Comparison of ENCODE assay signal across 11 cellular contexts in the genomic region with DNA sequence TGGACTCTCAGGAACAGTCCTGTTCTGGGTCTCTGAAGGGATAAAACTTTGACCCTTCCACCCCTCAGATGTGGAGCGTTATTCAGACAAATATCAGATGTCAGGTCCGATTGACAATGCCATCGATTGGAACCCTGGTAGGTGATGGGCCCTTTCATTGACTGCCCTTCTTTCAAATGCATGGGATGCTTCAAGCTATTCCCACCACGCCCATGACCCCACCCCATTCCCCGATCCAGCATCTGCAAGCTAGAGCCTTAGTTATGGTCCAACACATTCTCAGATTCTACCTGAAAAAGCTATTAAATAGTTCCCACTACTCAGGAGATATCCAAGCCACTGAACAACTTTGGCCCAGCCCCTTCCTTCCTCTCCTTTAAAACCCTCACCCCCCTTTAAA. TPM values are rescaled to one million over a fixed set of nuclear protein-coding genes. Genes with fewer than 3 reads are reported as not detected.
A peak's percentile ranks its signal among the peaks of the same experiment; 100 is the strongest.
DNase-seq lines count a peak whose midpoint lies in the region; ATAC-seq and TF ChIP-seq lines count a peak whose summit lies in the region.
"Had no signal": no experiment of that assay in that cellular context is flagged by ENCODE, and none has a peak within 500 bp of the region (broad histone marks: within the 10 kb centered on the region; RNA-seq: fewer than 3 reads in every experiment).

No MANE protein-coding gene starts in this region.

- H3K36me3 ChIP-seq in GM23338 (ENCODE audit: insufficient read depth) = no peaks in the 10 kb centered on the region
- H3K36me3 ChIP-seq in RWPE2 (ENCODE audit: low read depth) = no peaks in the 10 kb centered on the region; the same call in 1 of the 2 replicates
- H3K36me3 ChIP-seq in left lung = no peaks in the 10 kb centered on the region
- H3K36me3 ChIP-seq in thoracic aorta = no peaks in the 10 kb centered on the region

- no peaks in the 10 kb centered on the region for H3K9me3 Mint-ChIP-seq in GM23338
- H3K9me3 Mint-ChIP-seq: activated naive CD8-positive, alpha-beta T cell treated with anti-CD3 and anti-CD28 coated beads for 36 hours; CD8-positive, alpha-beta memory T cell had no signal

- TF ChIP-seq CTCF in GM23338 (conservative IDR thresholded peaks at IDR 0.05; ENCODE audit: low read depth in 2 of 2) (no peak), RWPE2 (IDR thresholded peaks at IDR 0.05; ENCODE audit: poor library complexity, severe bottlenecking) (no peak), left lung (IDR thresholded peaks at IDR 0.05) (no peak), thoracic aorta (IDR thresholded peaks at IDR 0.05) (no peak)

- peak overlapping the region; percentile 64 for H3K4me2 ChIP-seq in GM23338

- no peaks in the 10 kb centered on the region for H3K36me3 Mint-ChIP-seq in GM23338 (ENCODE audit: low read depth)

- H3K4me1 ChIP-seq in GM23338 (ENCODE audit: insufficient read depth) = peaks cover 17% of the 10 kb centered on the region
- peaks cover 24% of the 10 kb centered on the region for H3K4me1 ChIP-seq in RWPE2 (ENCODE audit: insufficient read depth, poor library complexity, severe bottlenecking)
- peaks cover 28 to 54% of the 10 kb centered on the region in 2 donors for H3K4me1 ChIP-seq in left lung
- peaks cover 42 to 48% of the 10 kb centered on the region in 2 donors for H3K4me1 ChIP-seq in thoracic aorta (ENCODE audit: control insufficient read depth in 1 of 2, low read depth in 2 of 2)

- H3K27ac ChIP-seq in GM23338 (ENCODE audit: low read depth) = no peak overlapping the region
- H3K27ac ChIP-seq in RWPE2 (ENCODE audit: poor library complexity, severe bottlenecking) = peak overlapping the region; percentile 93
- peak overlapping the region; percentile 99 to 100 for H3K27ac ChIP-seq in left lung
- peak overlapping the region; percentile 43 to 98 for H3K27ac ChIP-seq in thoracic aorta

- no peaks in the 10 kb centered on the region for H3F3A ChIP-seq in GM23338 (replicated peaks; ENCODE audit: low read depth)

- H3K27ac Mint-ChIP-seq in GM23338 = no peak overlapping the region

- DNase-seq in GM23338 (ENCODE audit: low spot score) (no peak), RWPE2 (ENCODE audit: low spot score) (no peak), left lung (no peak), thoracic aorta (ENCODE audit: low spot score) (no peak), hippocampal formation (lab: John Stamatoyannopoulos, UW) (no peak), NCI-H187 (lab: John Stamatoyannopoulos, UW) (no peak), NCI-H345 treated with DMSO at 0.1 percent for 48 hours (lab: John Stamatoyannopoulos, UW; ENCODE audit: unreplicated experiment) (no peak)

- H3K4me1 Mint-ChIP-seq in GM23338 = peaks cover 3% of the 10 kb centered on the region

- H4K20me1 ChIP-seq in GM23338 (replicated peaks; ENCODE audit: insufficient read depth) = no peaks in the 10 kb centered on the region

- H2AFZ ChIP-seq in GM23338 = peak overlapping the region; percentile 69; the same call in 1 of the 2 replicates

- peaks cover 2% of the 10 kb centered on the region for H3K27me3 Mint-ChIP-seq in GM23338 (ENCODE audit: insufficient read depth, low read depth, poor library complexity)
- H3K27me3 Mint-ChIP-seq: activated naive CD8-positive, alpha-beta T cell treated with anti-CD3 and anti-CD28 coated beads for 36 hours; CD8-positive, alpha-beta memory T cell had no signal

- H3K9me2 ChIP-seq in GM23338 (ENCODE audit: insufficient read depth) = no peaks in the 10 kb centered on the region

- H3K4me3 ChIP-seq in GM23338 (peak overlapping the region; percentile 27), RWPE2 (ENCODE audit: severe bottlenecking) (no peak overlapping the region), left lung (no peak overlapping the region), thoracic aorta (no peak overlapping the region)

- no peaks in the 10 kb centered on the region for H3K27me3 ChIP-seq in GM23338 (ENCODE audit: insufficient read depth)
- H3K27me3 ChIP-seq in RWPE2 (ENCODE audit: insufficient read depth, poor library complexity, severe bottlenecking) = no peaks in the 10 kb centered on the region
- H3K27me3 ChIP-seq in left lung = no peaks in the 10 kb centered on the region
- H3K27me3 ChIP-seq in thoracic aorta (replicated peaks; ENCODE audit: insufficient read depth) = no peaks in the 10 kb centered on the region

- peak overlapping the region; percentile 6; the same call in 1 of the 3 replicates for H3K4me3 Mint-ChIP-seq in GM23338
- H3K4me3 Mint-ChIP-seq: activated naive CD8-positive, alpha-beta T cell treated with anti-CD3 and anti-CD28 coated beads for 36 hours had no signal

- intact Hi-C loops in left lung (cut with DNase I) = loop anchor here in 1 of 2 donors (2.0 kb wide), 1 partner anchor 34 kb away; no protein-coding TSS in a partner anchor

- H3K9me3 ChIP-seq in RWPE2 (ENCODE audit: severe bottlenecking) = no peaks in the 10 kb centered on the region
- H3K9me3 ChIP-seq in left lung = no peaks in the 10 kb centered on the region
- no peaks in the 10 kb centered on the region for H3K9me3 ChIP-seq in thoracic aorta

- no peak for ATAC-seq in GM23338
- no peak for ATAC-seq in RWPE2 (ENCODE audit: low read depth)
- no peak for ATAC-seq in left lung
- ATAC-seq in thoracic aorta (ENCODE audit: insufficient number of reproducible peaks, low FRiP score, low read depth) = no peak
- no peak for ATAC-seq in HG03342 (IDR thresholded peaks at IDR 0.05; ENCODE audit: unreplicated experiment)

- no peaks in the 10 kb centered on the region for H3K79me2 ChIP-seq in GM23338 (replicated peaks; ENCODE audit: insufficient read depth)

TF ChIP-seq in GM23338, 12 proteins besides CTCF, POLR2A, EP300 and RAD21 (continues in another document):
- TF ChIP-seq POLR2AphosphoS5 (IDR thresholded peaks at IDR 0.05; ENCODE audit: low read depth) (no peak), ZNF331 (CRISPR knock-in tag; IDR thresholded peaks at IDR 0.05; ENCODE audit: low read depth) (no peak), CREB1 (CRISPR knock-in tag; IDR thresholded peaks at IDR 0.05; ENCODE audit: low read depth) (no peak)
- TF ChIP-seq, protein P1, sequence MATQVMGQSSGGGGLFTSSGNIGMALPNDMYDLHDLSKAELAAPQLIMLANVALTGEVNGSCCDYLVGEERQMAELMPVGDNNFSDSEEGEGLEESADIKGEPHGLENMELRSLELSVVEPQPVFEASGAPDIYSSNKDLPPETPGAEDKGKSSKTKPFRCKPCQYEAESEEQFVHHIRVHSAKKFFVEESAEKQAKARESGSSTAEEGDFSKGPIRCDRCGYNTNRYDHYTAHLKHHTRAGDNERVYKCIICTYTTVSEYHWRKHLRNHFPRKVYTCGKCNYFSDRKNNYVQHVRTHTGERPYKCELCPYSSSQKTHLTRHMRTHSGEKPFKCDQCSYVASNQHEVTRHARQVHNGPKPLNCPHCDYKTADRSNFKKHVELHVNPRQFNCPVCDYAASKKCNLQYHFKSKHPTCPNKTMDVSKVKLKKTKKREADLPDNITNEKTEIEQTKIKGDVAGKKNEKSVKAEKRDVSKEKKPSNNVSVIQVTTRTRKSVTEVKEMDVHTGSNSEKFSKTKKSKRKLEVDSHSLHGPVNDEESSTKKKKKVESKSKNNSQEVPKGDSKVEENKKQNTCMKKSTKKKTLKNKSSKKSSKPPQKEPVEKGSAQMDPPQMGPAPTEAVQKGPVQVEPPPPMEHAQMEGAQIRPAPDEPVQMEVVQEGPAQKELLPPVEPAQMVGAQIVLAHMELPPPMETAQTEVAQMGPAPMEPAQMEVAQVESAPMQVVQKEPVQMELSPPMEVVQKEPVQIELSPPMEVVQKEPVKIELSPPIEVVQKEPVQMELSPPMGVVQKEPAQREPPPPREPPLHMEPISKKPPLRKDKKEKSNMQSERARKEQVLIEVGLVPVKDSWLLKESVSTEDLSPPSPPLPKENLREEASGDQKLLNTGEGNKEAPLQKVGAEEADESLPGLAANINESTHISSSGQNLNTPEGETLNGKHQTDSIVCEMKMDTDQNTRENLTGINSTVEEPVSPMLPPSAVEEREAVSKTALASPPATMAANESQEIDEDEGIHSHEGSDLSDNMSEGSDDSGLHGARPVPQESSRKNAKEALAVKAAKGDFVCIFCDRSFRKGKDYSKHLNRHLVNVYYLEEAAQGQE (IDR thresholded peaks at IDR 0.05; ENCODE audit: unreplicated experiment) = no peak

RNA-seq across cellular contexts. Expression of gene POLR3GL, which starts 12.5 kb away (rescaled TPM):
- 0.82 and 3.1 TPM in 2 replicates for total RNA-seq in GM23338 (2014; rRNA removed; shearing (Covaris generic))
- 9.5 and 9.8 TPM in 2 replicates for polyA plus RNA-seq in GM23338 (2016; fragmentation: Nextera tagmentation; extraction: Ambion mirVana)
- total RNA-seq in left lung = 10 to 100 TPM; 19.6 to 20.8 TPM
- 10 to 100 TPM; 16.9 TPM for total RNA-seq in thoracic aorta

RNA-seq across cellular contexts. Expression of gene ANKRD34A, which starts 12.6 kb away (rescaled TPM):
- total RNA-seq in GM23338 (2014; rRNA removed; shearing (Covaris generic)) = 0.35 and 2.2 TPM in 2 replicates
- 0.09 and 0.16 TPM in 2 replicates for polyA plus RNA-seq in GM23338 (2016; fragmentation: Nextera tagmentation; extraction: Ambion mirVana)
- total RNA-seq in left lung (1 to 10 TPM in 1 of 2 donors, under 1 TPM in 1; 0.82 to 1.2 TPM), thoracic aorta (1 to 10 TPM; 1.1 TPM)

RNA-seq across cellular contexts. Expression of gene LIX1L, which starts 19.2 kb away (rescaled TPM):
- total RNA-seq in GM23338 (2014; rRNA removed; shearing (Covaris generic)) = 2.5 and 2.6 TPM in 2 replicates
- 0.76 and 1.1 TPM in 2 replicates for polyA plus RNA-seq in GM23338 (2016; fragmentation: Nextera tagmentation; extraction: Ambion mirVana)
- total RNA-seq in left lung (10 to 100 TPM; 28.9 to 32.0 TPM), thoracic aorta (10 to 100 TPM; 45.4 to 49.5 TPM)

RNA-seq across cellular contexts. Expression of gene TXNIP, which starts 19.4 kb away (rescaled TPM):
- total RNA-seq in GM23338 (2014; rRNA removed; shearing (Covaris generic)) = 29.1 and 31.5 TPM in 2 replicates
- polyA plus RNA-seq in GM23338 (2016; fragmentation: Nextera tagmentation; extraction: Ambion mirVana) = 19.5 and 22.8 TPM in 2 replicates
- 100 to 1,000 TPM; 380 to 422 TPM for total RNA-seq in left lung
- total RNA-seq in thoracic aorta = 100 to 1,000 TPM; 423 to 622 TPM

RNA-seq across cellular contexts. Expression of gene HJV, which starts 44.5 kb away (rescaled TPM):
- 0.23 and 0.42 TPM in 2 replicates for total RNA-seq in GM23338 (2014; rRNA removed; shearing (Covaris generic))
- polyA plus RNA-seq in GM23338 (2016; fragmentation: Nextera tagmentation; extraction: Ambion mirVana) = 0.45 and 0.99 TPM in 2 replicates
- total RNA-seq in left lung = not detected
- total RNA-seq in thoracic aorta = not detected
- total RNA-seq: activated naive CD8-positive, alpha-beta T cell treated with anti-CD3 and anti-CD28 coated beads for 36 hours; CD8-positive, alpha-beta memory T cell; M059J had no signal
- polyA plus RNA-seq: CD8-positive, alpha-beta memory T cell had no signal
